In genomic region chr14:103846569-103847438, GRCh38 we compare ENCODE assay signal across 8 cellular contexts. TPM values are rescaled to one million over a fixed set of nuclear protein-coding genes. Genes with fewer than 3 reads are reported as not detected.
DNase-seq lines count a peak whose midpoint lies in the region; ATAC-seq and TF ChIP-seq lines count a peak whose summit lies in the region.

No MANE protein-coding gene starts in this region.

- H3K27me3 Mint-ChIP-seq in immature natural killer cell (ENCODE audit: low read depth in 3 of 3), result peaks cover 6 to 14% (median 12%) of the 10 kb centered on the region in 3 donors

- peak overlapping the region; percentile 84 to 95 (median 88) for H3K27ac Mint-ChIP-seq in immature natural killer cell

- peaks cover 34% of the 10 kb centered on the region for H3K4me1 ChIP-seq in body of pancreas

- intact Hi-C loops in body of pancreas (cut with DNase I), result no loop called here

- no peak for DNase-seq in AG09309 (ENCODE audit: low read depth)
- DNase-seq in RKO (ENCODE audit: low spot score), result peak; percentile 41
- DNase-seq in body of pancreas, result peak; percentile 56 to 66 (median 58)
- peak in 2 of 3 donors; percentile 58 to 61 for DNase-seq in immature natural killer cell
- DNase-seq in stimulated activated CD4-positive, alpha-beta T cell treated with anti-CD3 and anti-CD28 coated beads, Interleukin-15, amount 100 ng/mL, for 24 hours, result peak; percentile 43
- DNase-seq in GF-D8 (lab: John Stamatoyannopoulos, UW), result no peak

- H3K36me3 ChIP-seq in body of pancreas (replicated peaks in 1 of 2; ENCODE audit: insufficient read depth in 1 of 2, low read depth in 2 of 2), result no peaks in the 10 kb centered on the region

- TF ChIP-seq POLR2A in body of pancreas (IDR thresholded peaks at IDR 0.05), result peak in 2 of 3 donors; percentile 13 to 31

- H3K4me3 ChIP-seq in AG09309 (ENCODE audit: control insufficient read depth, low read depth, low read length) (peak overlapping the region; percentile 72), body of pancreas (peak overlapping the region in 1 of 2 donors; percentile 42)

- peaks cover 14 to 19% of the 10 kb centered on the region in 2 donors for H3K4me1 Mint-ChIP-seq in immature natural killer cell

- no peaks in the 10 kb centered on the region for H3K9me3 Mint-ChIP-seq in immature natural killer cell

- H3K27ac ChIP-seq in body of pancreas, result peak overlapping the region; percentile 72 to 89 (median 82)

- ATAC-seq in GM18907 (IDR thresholded peaks at IDR 0.05; ENCODE audit: unreplicated experiment), result peak; percentile 47
- peak; percentile 32 for ATAC-seq in HG03064 (IDR thresholded peaks at IDR 0.05; ENCODE audit: low read depth, unreplicated experiment)
- ATAC-seq in body of pancreas, result peak; percentile 44

- peak overlapping the region; percentile 88 to 96 (median 94) for H3K4me3 Mint-ChIP-seq in immature natural killer cell

- H3K36me3 Mint-ChIP-seq in immature natural killer cell, result no peaks in the 10 kb centered on the region

- WGBS in body of pancreas, 2 donors, result 0 to 1% methylated on average over 25 to 52 of the region's 93 CpGs

- H3K9me3 ChIP-seq in body of pancreas, result no peaks in the 10 kb centered on the region

- TF ChIP-seq CTCF in AG09309 (IDR thresholded peaks at IDR 0.05; ENCODE audit: control insufficient read depth, insufficient read depth, low read depth, low read length, missing control alignments) (no peak), body of pancreas (IDR thresholded peaks at IDR 0.05) (no peak)

- no peaks in the 10 kb centered on the region for H3K27me3 ChIP-seq in body of pancreas

RNA-seq across cellular contexts. Expression of gene PPP1R13B, which starts 0.6 kb away (rescaled TPM):
- 10 to 100 TPM; 12.5 to 36.3 TPM for total RNA-seq in body of pancreas
- polyA plus RNA-seq in immature natural killer cell, result 1 to 10 TPM in 2 of 3 donors, under 1 TPM in 1; 0.85 to 6.7 (median 4.1) TPM

Comparison
In these comparisons a context has a peak if more than half of its experiments do, and no peak if none do; other contexts are left out.
1. DNase-seq: peak in RKO (single experiment), body of pancreas (4 of 4), immature natural killer cell (2 of 3) and stimulated activated CD4-positive, alpha-beta T cell treated with anti-CD3 and anti-CD28 coated beads, Interleukin-15, amount 100 ng/mL, for 24 hours (single experiment); none in AG09309 (single experiment) and GF-D8 (single experiment).
2. Peak in every context shown above with its lines, with median percentiles within 50 percentile points of each other: ATAC-seq.